ENCODE assay signal across 17 cellular contexts in the genomic region with DNA sequence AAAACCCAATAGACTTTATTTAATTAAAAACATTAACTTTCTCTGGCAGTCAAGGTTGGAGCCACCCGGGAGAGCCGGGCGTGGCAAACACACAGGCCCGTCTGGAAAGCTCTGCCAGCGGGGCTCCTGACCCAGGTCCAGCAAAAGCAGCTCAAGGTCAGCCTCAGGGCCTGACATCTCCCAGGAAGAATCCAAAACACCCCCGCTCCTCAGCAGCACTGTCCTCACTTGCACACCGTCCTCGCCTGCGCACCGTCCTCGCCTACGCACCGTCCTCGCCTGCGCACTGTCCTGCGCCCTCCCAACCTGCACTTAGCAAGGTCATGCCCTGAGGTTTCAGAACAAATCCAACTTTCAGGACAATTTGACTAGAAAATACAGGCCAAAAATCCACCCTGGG. TPM values are rescaled to one million over a fixed set of nuclear protein-coding genes. Genes with fewer than 3 reads are reported as not detected.
DNase-seq lines count a peak whose midpoint lies in the region; ATAC-seq and TF ChIP-seq lines count a peak whose summit lies in the region.
"Had no signal": no experiment of that assay in that cellular context is flagged by ENCODE, and none has a peak within 500 bp of the region (broad histone marks: within the 10 kb centered on the region; RNA-seq: fewer than 3 reads in every experiment).

No MANE protein-coding gene starts in this region.

- peaks cover 23% of the 10 kb centered on the region for H3K4me1 Mint-ChIP-seq in nephron progenitor cell
- no peaks in the 10 kb centered on the region for H3K4me1 Mint-ChIP-seq in activated T-cell treated with anti-CD3 and anti-CD28 coated beads, Interleukin-2, amount 50 U/mL, for 4 hours (ENCODE audit: low read depth)
- H3K4me1 Mint-ChIP-seq: B cell, IgD-negative memory B cell had no signal

- H3K9me3 Mint-ChIP-seq in nephron progenitor cell, result no peaks in the 10 kb centered on the region
- H3K9me3 Mint-ChIP-seq in activated T-cell treated with anti-CD3 and anti-CD28 coated beads, Interleukin-2, amount 50 U/mL, for 4 hours, result no peaks in the 10 kb centered on the region
- H3K9me3 Mint-ChIP-seq: CD4-positive, alpha-beta T cell; H9; IgD-negative memory B cell had no signal

- H3K9me3 ChIP-seq in MG63, result no peaks in the 10 kb centered on the region

- no peak for ATAC-seq in GM18520 (IDR thresholded peaks at IDR 0.05; ENCODE audit: unreplicated experiment)
- ATAC-seq in activated T-cell treated with anti-CD3 and anti-CD28 coated beads, Interleukin-2, amount 50 U/mL, for 4 hours, result no peak

- H3K27me3 Mint-ChIP-seq in nephron progenitor cell (ENCODE audit: low read depth, poor library complexity), result peaks cover 26% of the 10 kb centered on the region
- H3K27me3 Mint-ChIP-seq in activated T-cell treated with anti-CD3 and anti-CD28 coated beads, Interleukin-2, amount 50 U/mL, for 4 hours (ENCODE audit: low read depth), result peaks cover 8% of the 10 kb centered on the region

- TF ChIP-seq CTCF in brain microvascular endothelial cell (IDR thresholded peaks at IDR 0.05; ENCODE audit: low read depth, low read length, missing control alignments) (no peak), nephron progenitor cell (IDR thresholded peaks at IDR 0.05) (no peak), GM13977 (IDR thresholded peaks at IDR 0.05; ENCODE audit: extremely low read depth, insufficient read depth, missing control alignments) (no peak)

- H3K4me3 Mint-ChIP-seq in nephron progenitor cell, result peak overlapping the region; percentile 12
- no peak overlapping the region for H3K4me3 Mint-ChIP-seq in activated T-cell treated with anti-CD3 and anti-CD28 coated beads, Interleukin-2, amount 50 U/mL, for 4 hours
- H3K4me3 Mint-ChIP-seq: B cell; CD4-positive, alpha-beta T cell; H9; IgD-negative memory B cell had no signal

- peak; percentile 25 for DNase-seq in MG63
- no peak for DNase-seq in brain microvascular endothelial cell
- no peak for DNase-seq in nephron progenitor cell
- no peak for DNase-seq in NCI-H82 (lab: John Stamatoyannopoulos, UW)
- DNase-seq in activated T-cell treated with anti-CD3 and anti-CD28 coated beads, Interleukin-2, amount 50 U/mL, for 4 hours, result no peak
- no peak for DNase-seq in GM13977 (ENCODE audit: low spot score)
- DNase-seq: C1 segment of cervical spinal cord; CD4-positive, alpha-beta T cell; DMS153; DMS79 treated with DMSO at 0.1 percent for 48 hours; EL; GOT3; H9 had no signal

- H3K4me3 ChIP-seq in MG63 (no peak overlapping the region), brain microvascular endothelial cell (ENCODE audit: low read depth, low read length) (no peak overlapping the region)

- no peaks in the 10 kb centered on the region for H3K36me3 ChIP-seq in MG63
- H3K36me3 ChIP-seq in brain microvascular endothelial cell (replicated peaks), result no peaks in the 10 kb centered on the region

- H3K27me3 ChIP-seq in MG63 (no peaks in the 10 kb centered on the region), brain microvascular endothelial cell (replicated peaks) (no peaks in the 10 kb centered on the region)

- H3K36me3 Mint-ChIP-seq in nephron progenitor cell (ENCODE audit: low read depth), result no peaks in the 10 kb centered on the region
- no peaks in the 10 kb centered on the region for H3K36me3 Mint-ChIP-seq in activated T-cell treated with anti-CD3 and anti-CD28 coated beads, Interleukin-2, amount 50 U/mL, for 4 hours (ENCODE audit: insufficient read depth)
- H3K36me3 Mint-ChIP-seq: IgD-negative memory B cell had no signal

- H3K27ac Mint-ChIP-seq in nephron progenitor cell, result no peak overlapping the region
- H3K27ac Mint-ChIP-seq: B cell; CD4-positive, alpha-beta T cell; H9 had no signal

- H3K27ac ChIP-seq in brain microvascular endothelial cell, result peak overlapping the region; percentile 66

- in situ Hi-C loops in brain microvascular endothelial cell (cut with HindIII; ENCODE audit: low pct_ligation_motif_present, low sequenced_read_pairs), result no loop called here
- in situ Hi-C loops in GM13977 (cut with MboI; ENCODE audit: low pct_unique_long_range_greater_than_20kb, low sequenced_read_pairs, unreplicated experiment), result no loop called here

RNA-seq across cellular contexts. Expression of gene RPTOR, which starts 31.4 kb away (rescaled TPM):
- 20.3 and 30.6 TPM in 2 replicates for total RNA-seq in MG63 (2014; rRNA removed; shearing (Covaris generic); ENCODE audit: low replicate concordance)
- total RNA-seq in activated T-cell treated with anti-CD3 and anti-CD28 coated beads, Interleukin-2, amount 50 U/mL, for 4 hours, result 10 to 100 TPM; 76.1 to 98.3 (median 89.5) TPM

RNA-seq across cellular contexts. Expression of gene NPTX1, which starts 36.8 kb away (rescaled TPM):
- 0.91 TPM in 1 of 2 replicates, not detected in the other for total RNA-seq in MG63 (2014; rRNA removed; shearing (Covaris generic); ENCODE audit: low replicate concordance)
- total RNA-seq in activated T-cell treated with anti-CD3 and anti-CD28 coated beads, Interleukin-2, amount 50 U/mL, for 4 hours, result 10 to 100 TPM; 14.0 to 22.2 (median 21.4) TPM
- total RNA-seq: HT-29 had no signal
